19 cellular contexts compared by ENCODE assay signal in the genomic region with DNA sequence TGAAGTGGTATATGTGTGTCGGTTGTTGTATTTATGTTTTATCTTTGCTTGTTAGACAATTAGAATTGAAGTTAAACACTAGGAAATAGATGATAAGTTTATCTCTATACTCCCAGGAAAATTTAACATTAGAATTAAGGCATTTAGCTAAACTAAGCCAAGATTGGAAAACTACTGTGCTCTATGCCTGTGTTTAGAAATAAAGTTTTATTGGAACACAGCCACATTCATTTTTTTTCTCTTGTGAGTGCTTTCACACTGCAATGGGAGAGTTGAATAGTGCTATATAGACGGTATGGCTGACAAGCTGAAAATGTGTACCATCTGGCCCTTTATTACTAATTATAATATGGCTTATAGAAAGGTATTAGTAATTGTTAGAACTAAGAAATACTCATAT.
A peak's percentile ranks its signal among the peaks of the same experiment; 100 is the strongest.
DNase-seq lines count a peak whose midpoint lies in the region; ATAC-seq, FAIRE-seq and TF ChIP-seq lines count a peak whose summit lies in the region.
"Had no signal": no experiment of that assay in that cellular context is flagged by ENCODE, and none has a peak within 500 bp of the region (broad histone marks: within the 10 kb centered on the region; RNA-seq: fewer than 3 reads in every experiment).

No MANE protein-coding gene starts in this region.

- DNase-seq in activated T-cell treated with anti-CD3 and anti-CD28 coated beads, Interleukin-2, amount 50 U/mL, for 72 hours = no peak
- DNase-seq in activated T-cell treated with anti-CD3 and anti-CD28 coated beads, Interleukin-2, amount 50 U/mL, for 24 hours = no peak
- DNase-seq in GM12878 (ENCODE audit: low read depth, low spot score) (no peak), RKO (ENCODE audit: low spot score) (no peak), GM10266 (ENCODE audit: extremely low spot score) (no peak), GM19239 (ENCODE audit: insufficient read length, low spot score) (no peak)
- no peak for DNase-seq in central memory CD8-positive, alpha-beta T cell (ENCODE audit: low spot score in 2 of 2)
- DNase-seq: AML-193; CD4-positive, alpha-beta T cell; CD8-positive, alpha-beta T cell; COR-L47; DMS79 treated with DMSO at 0.1 percent for 48 hours; GF-D8 had no signal

- TF ChIP-seq POLR2A in GM12878 (IDR thresholded peaks at IDR 0.05; ENCODE audit: low read depth, low read length) = no peak

- SMC1A ChIA-PET in GM12878 (lab: Charles Lee; ENCODE audit: uncharacterized antibody, unreplicated experiment) = no interaction called here

- no peak overlapping the region for H3K9ac ChIP-seq in GM12878 (ENCODE audit: control insufficient read depth, insufficient read depth, low read length)
- H3K9ac ChIP-seq: BLaER1 treated with 17β-estradiol and CSF1 and Interleukin-3, amounts not matched to agents 10 nM and 100 nM had no signal

- 96% methylated on average over 2 of the region's 2 CpGs for WGBS in GM12878 (ENCODE audit: insufficient coverage, insufficient replicate concordance, low lambda C conversion rate, missing lambda C conversion rate)

- no peaks in the 10 kb centered on the region for H3K27me3 ChIP-seq in GM12878 (replicated peaks in 1 of 2; ENCODE audit: control insufficient read depth in 2 of 2, insufficient read depth in 2 of 2, low read length in 1 of 2)
- H3K27me3 ChIP-seq: BLaER1 treated with 17β-estradiol and CSF1 and Interleukin-3, amounts not matched to agents 10 nM and 100 nM had no signal

- intact Hi-C loops in GM12878 (cut with micrococcal nuclease; ENCODE audit: unreplicated experiment) = no loop called here

- no peak for ATAC-seq in activated T-cell treated with anti-CD3 and anti-CD28 coated beads, Interleukin-2, amount 50 U/mL, for 72 hours (replicated peaks in 1 of 2)
- no peak for ATAC-seq in GM12878
- ATAC-seq in central memory CD8-positive, alpha-beta T cell (replicated peaks; ENCODE audit: extremely low read depth, poor library complexity, severe bottlenecking) = no peak
- ATAC-seq: A549; CD8-positive, alpha-beta T cell had no signal

- H3K4me1 Mint-ChIP-seq in activated T-cell treated with anti-CD3 and anti-CD28 coated beads, Interleukin-2, amount 50 U/mL, for 72 hours (ENCODE audit: low read depth) = no peaks in the 10 kb centered on the region
- no peaks in the 10 kb centered on the region for H3K4me1 Mint-ChIP-seq in activated T-cell treated with anti-CD3 and anti-CD28 coated beads, Interleukin-2, amount 50 U/mL, for 24 hours (ENCODE audit: low read depth)
- no peaks in the 10 kb centered on the region for H3K4me1 Mint-ChIP-seq in central memory CD8-positive, alpha-beta T cell
- H3K4me1 Mint-ChIP-seq: B cell had no signal

- in situ Hi-C loops in GM12878 (cut with MboI) = loop anchor here (25.0 kb wide), 1 partner anchor 1003 kb away; no protein-coding TSS in a partner anchor

- H3K27me3 Mint-ChIP-seq in activated T-cell treated with anti-CD3 and anti-CD28 coated beads, Interleukin-2, amount 50 U/mL, for 72 hours (ENCODE audit: low read depth) = no peaks in the 10 kb centered on the region
- H3K27me3 Mint-ChIP-seq in activated T-cell treated with anti-CD3 and anti-CD28 coated beads, Interleukin-2, amount 50 U/mL, for 24 hours = no peaks in the 10 kb centered on the region
- H3K27me3 Mint-ChIP-seq in central memory CD8-positive, alpha-beta T cell = no peaks in the 10 kb centered on the region
- H3K27me3 Mint-ChIP-seq: B cell; CD4-positive, alpha-beta T cell had no signal

- TF ChIP-seq EP300 in GM12878 (IDR thresholded peaks at IDR 0.05; ENCODE audit: borderline replicate concordance in 1 of 2, control insufficient read depth in 1 of 2, low read depth in 2 of 2, low read length in 2 of 2) = no peak

- TF ChIP-seq RAD21 in GM12878 (IDR thresholded peaks at IDR 0.05; ENCODE audit: insufficient read depth, low read depth, low read length) = no peak

- no peak for TF ChIP-seq CTCF in GM12878 (IDR thresholded peaks at IDR 0.05 in 2 of 3, conservative IDR thresholded peaks at IDR 0.05 in 1 of 3; ENCODE audit: control insufficient read depth in 2 of 3, extremely low read depth in 1 of 3, insufficient read depth in 1 of 3, low read depth in 3 of 3, low read length in 3 of 3)
- no peak for TF ChIP-seq CTCF in GM10266 (IDR thresholded peaks at IDR 0.05; ENCODE audit: control insufficient read depth, insufficient read depth, low read depth, missing control alignments)

- H4K20me1 ChIP-seq in GM12878 (ENCODE audit: control insufficient read depth, insufficient read depth) = no peaks in the 10 kb centered on the region
- H4K20me1 ChIP-seq: BLaER1 treated with 17β-estradiol and CSF1 and Interleukin-3, amounts not matched to agents 10 nM and 100 nM had no signal

- no TSS peak for BruUV-seq in GM12878 (replicated peaks; lab: Mats Ljungman, UMichigan)

- no peak overlapping the region for H3K4me2 ChIP-seq in GM12878 (ENCODE audit: control insufficient read depth, insufficient read depth)
- H3K4me2 ChIP-seq: A549; BLaER1 treated with 17β-estradiol and CSF1 and Interleukin-3, amounts not matched to agents 10 nM and 100 nM had no signal

- no peaks in the 10 kb centered on the region for H3K79me2 ChIP-seq in GM12878 (ENCODE audit: control insufficient read depth, insufficient read depth, low read length)

- RAD21 ChIA-PET in GM12878 (lab: Charles Lee; ENCODE audit: unreplicated experiment) = interaction anchor here (1.0 kb wide), 1 partner anchor 663 kb away, joined by 3 read pairs; no protein-coding TSS in a partner anchor

- H3K4me3 ChIP-seq in GM12878 = no peak overlapping the region
- H3K4me3 ChIP-seq: A549; BLaER1 treated with 17β-estradiol and CSF1 and Interleukin-3, amounts not matched to agents 10 nM and 100 nM had no signal

- FAIRE-seq in GM12878 (lab: Jason Lieb, UNC) = no peak
- FAIRE-seq in GM19239 (lab: Jason Lieb, UNC) = no peak
- FAIRE-seq: A549, GM12891 had no signal

- H3K4me1 ChIP-seq in GM12878 (ENCODE audit: control insufficient read depth, insufficient read depth, low read length) = no peaks in the 10 kb centered on the region
- H3K4me1 ChIP-seq: A549; BLaER1 treated with 17β-estradiol and CSF1 and Interleukin-3, amounts not matched to agents 10 nM and 100 nM had no signal

- no peak overlapping the region for H3K4me3 Mint-ChIP-seq in activated T-cell treated with anti-CD3 and anti-CD28 coated beads, Interleukin-2, amount 50 U/mL, for 72 hours
- no peak overlapping the region for H3K4me3 Mint-ChIP-seq in activated T-cell treated with anti-CD3 and anti-CD28 coated beads, Interleukin-2, amount 50 U/mL, for 24 hours
- no peak overlapping the region for H3K4me3 Mint-ChIP-seq in central memory CD8-positive, alpha-beta T cell
- H3K4me3 Mint-ChIP-seq: B cell; CD4-positive, alpha-beta T cell; CD8-positive, alpha-beta T cell had no signal

- no peak overlapping the region for H2AFZ ChIP-seq in GM12878 (ENCODE audit: control insufficient read depth, low read depth, low read length)

- H3K36me3 ChIP-seq in GM12878 (ENCODE audit: control insufficient read depth in 2 of 2, insufficient read depth in 2 of 2, low read length in 1 of 2) = no peaks in the 10 kb centered on the region

- no peaks in the 10 kb centered on the region for H3K9me3 Mint-ChIP-seq in activated T-cell treated with anti-CD3 and anti-CD28 coated beads, Interleukin-2, amount 50 U/mL, for 72 hours
- peaks cover 2% of the 10 kb centered on the region for H3K9me3 Mint-ChIP-seq in activated T-cell treated with anti-CD3 and anti-CD28 coated beads, Interleukin-2, amount 50 U/mL, for 24 hours
- no peaks in the 10 kb centered on the region for H3K9me3 Mint-ChIP-seq in central memory CD8-positive, alpha-beta T cell
- H3K9me3 Mint-ChIP-seq: CD4-positive, alpha-beta T cell; CD8-positive, alpha-beta T cell had no signal

- POLR2A ChIA-PET in GM12878 (lab: Charles Lee) = no interaction called here

- H3K27ac ChIP-seq in GM12878 (ENCODE audit: control insufficient read depth, insufficient read depth) = no peak overlapping the region
- H3K27ac ChIP-seq: 22Rv1; A549; BLaER1 treated with 17β-estradiol and CSF1 and Interleukin-3, amounts not matched to agents 10 nM and 100 nM; C4-2B had no signal

- H3K27ac Mint-ChIP-seq in activated T-cell treated with anti-CD3 and anti-CD28 coated beads, Interleukin-2, amount 50 U/mL, for 72 hours = peak overlapping the region; percentile 11
- H3K27ac Mint-ChIP-seq in activated T-cell treated with anti-CD3 and anti-CD28 coated beads, Interleukin-2, amount 50 U/mL, for 24 hours = no peak overlapping the region
- H3K27ac Mint-ChIP-seq in central memory CD8-positive, alpha-beta T cell (ENCODE audit: low read depth) = peak overlapping the region; percentile 36
- H3K27ac Mint-ChIP-seq: B cell; CD4-positive, alpha-beta T cell; CD8-positive, alpha-beta T cell had no signal

- CTCF ChIA-PET in GM12878 (lab: Yijun Ruan, JAX) = no interaction called here

- peaks cover 2 to 4% of the 10 kb centered on the region in 2 donors for H3K36me3 Mint-ChIP-seq in activated T-cell treated with anti-CD3 and anti-CD28 coated beads, Interleukin-2, amount 50 U/mL, for 72 hours (ENCODE audit: insufficient read depth in 2 of 2)
- peaks cover 32% of the 10 kb centered on the region for H3K36me3 Mint-ChIP-seq in activated T-cell treated with anti-CD3 and anti-CD28 coated beads, Interleukin-2, amount 50 U/mL, for 24 hours (ENCODE audit: low read depth)
- H3K36me3 Mint-ChIP-seq in central memory CD8-positive, alpha-beta T cell (ENCODE audit: insufficient read depth) = peaks cover 2% of the 10 kb centered on the region

- H3K9me3 ChIP-seq in GM12878 (replicated peaks; ENCODE audit: control insufficient read depth, insufficient read depth, low read length) = peaks cover 5% of the 10 kb centered on the region; the same call in 2 of the 3 replicates
- H3K9me3 ChIP-seq: A549 had no signal

TF ChIP-seq in GM12878, 131 proteins besides CTCF, POLR2A, EP300 and RAD21 (continues in another document):
- TF ChIP-seq CHD4 (IDR thresholded peaks at IDR 0.05) (no peak), CEBPB (IDR thresholded peaks at IDR 0.05; ENCODE audit: borderline replicate concordance in 1 of 2, low read depth in 2 of 2, low read length in 2 of 2) (no peak)
